ENCODE assay signal across 1 cellular context in the genomic region with DNA sequence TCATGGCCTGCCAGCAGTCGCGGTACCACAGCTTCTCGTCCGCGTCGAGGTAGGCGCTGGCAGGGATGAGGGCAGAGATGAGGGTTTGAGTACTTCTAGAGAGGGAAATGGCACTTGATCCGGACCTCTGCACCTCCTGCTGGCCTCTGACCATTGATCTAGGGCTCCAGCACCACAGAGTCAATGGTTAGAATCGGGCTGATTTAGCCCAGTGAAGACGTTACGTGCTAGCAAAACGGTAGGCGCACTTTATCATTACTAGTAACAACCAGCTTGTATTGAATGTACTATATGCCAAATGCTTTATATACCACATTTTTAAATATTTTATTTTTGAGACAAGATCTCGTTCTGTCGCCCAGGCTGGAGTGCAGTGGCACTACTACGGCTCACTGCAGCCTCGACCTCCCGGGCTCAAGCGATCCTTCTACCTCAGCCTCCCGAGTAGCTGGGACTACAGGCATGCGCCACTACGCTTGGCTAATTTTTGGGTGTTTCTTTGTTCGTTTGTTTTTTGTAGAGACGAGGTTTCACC.
TF ChIP-seq lines count a peak whose summit lies in the region.

No MANE protein-coding gene starts in this region.

TF ChIP-seq in HepG2, 621 proteins besides CTCF, POLR2A, EP300 and RAD21 (continued from another document and continues in another):
- TF ChIP-seq ATRX (CRISPR knock-in tag; IDR thresholded peaks at IDR 0.05; ENCODE audit: borderline replicate concordance), result 0 out of 2 replicates have a peak, but pooled peaks have one; percentile 31
- TF ChIP-seq ZNF605 (CRISPR knock-in tag; IDR thresholded peaks at IDR 0.05), result peak; percentile 72; the same call in 1 of the 2 replicates
- no peak for TF ChIP-seq KDM4B (CRISPR knock-in tag; IDR thresholded peaks at IDR 0.05)
- peak; percentile 66; the same call in 1 of the 2 replicates for TF ChIP-seq ZNF768 (CRISPR knock-in tag; IDR thresholded peaks at IDR 0.05)
- peak; percentile 63; the same call in 1 of the 2 replicates for TF ChIP-seq ZMYM2 (CRISPR knock-in tag; IDR thresholded peaks at IDR 0.05)
- TF ChIP-seq ZNF781 (CRISPR knock-in tag; IDR thresholded peaks at IDR 0.05; ENCODE audit: borderline replicate concordance, not compliant biosample characterization), result peak; percentile 21
- TF ChIP-seq ZNF34 (CRISPR knock-in tag; IDR thresholded peaks at IDR 0.05; ENCODE audit: borderline replicate concordance), result no peak
- no peak for TF ChIP-seq WIZ (CRISPR knock-in tag; IDR thresholded peaks at IDR 0.05)
- no peak for TF ChIP-seq BRD4 (CRISPR knock-in tag; IDR thresholded peaks at IDR 0.05)
- TF ChIP-seq, protein P1, sequence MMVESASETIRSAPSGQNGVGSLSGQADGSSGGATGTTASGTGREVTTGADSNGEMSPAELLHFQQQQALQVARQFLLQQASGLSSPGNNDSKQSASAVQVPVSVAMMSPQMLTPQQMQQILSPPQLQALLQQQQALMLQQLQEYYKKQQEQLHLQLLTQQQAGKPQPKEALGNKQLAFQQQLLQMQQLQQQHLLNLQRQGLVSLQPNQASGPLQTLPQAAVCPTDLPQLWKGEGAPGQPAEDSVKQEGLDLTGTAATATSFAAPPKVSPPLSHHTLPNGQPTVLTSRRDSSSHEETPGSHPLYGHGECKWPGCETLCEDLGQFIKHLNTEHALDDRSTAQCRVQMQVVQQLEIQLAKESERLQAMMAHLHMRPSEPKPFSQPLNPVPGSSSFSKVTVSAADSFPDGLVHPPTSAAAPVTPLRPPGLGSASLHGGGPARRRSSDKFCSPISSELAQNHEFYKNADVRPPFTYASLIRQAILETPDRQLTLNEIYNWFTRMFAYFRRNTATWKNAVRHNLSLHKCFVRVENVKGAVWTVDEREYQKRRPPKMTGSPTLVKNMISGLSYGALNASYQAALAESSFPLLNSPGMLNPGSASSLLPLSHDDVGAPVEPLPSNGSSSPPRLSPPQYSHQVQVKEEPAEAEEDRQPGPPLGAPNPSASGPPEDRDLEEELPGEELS (CRISPR knock-in tag; IDR thresholded peaks at IDR 0.05), result 0 out of 2 replicates have a peak, but pooled peaks have one; percentile 14
- no peak for TF ChIP-seq TAF15 (IDR thresholded peaks at IDR 0.05; ENCODE audit: low read depth, low read length, poor library complexity, severe bottlenecking)
- TF ChIP-seq ZNF180 (CRISPR knock-in tag; IDR thresholded peaks at IDR 0.05; ENCODE audit: borderline replicate concordance, low read depth), result no peak
- 0 out of 2 replicates have a peak, but pooled peaks have one; percentile 44 for TF ChIP-seq ZNF780A (CRISPR knock-in tag; IDR thresholded peaks at IDR 0.05)
- TF ChIP-seq PHF21A (CRISPR knock-in tag; IDR thresholded peaks at IDR 0.05), result no peak
- peak; percentile 1 for TF ChIP-seq RBM39 (IDR thresholded peaks at IDR 0.05; ENCODE audit: low read depth, low read length, poor library complexity, severe bottlenecking)
- TF ChIP-seq ZNF558 (CRISPR knock-in tag; IDR thresholded peaks at IDR 0.05; ENCODE audit: borderline replicate concordance), result no peak
- TF ChIP-seq, protein P2, sequence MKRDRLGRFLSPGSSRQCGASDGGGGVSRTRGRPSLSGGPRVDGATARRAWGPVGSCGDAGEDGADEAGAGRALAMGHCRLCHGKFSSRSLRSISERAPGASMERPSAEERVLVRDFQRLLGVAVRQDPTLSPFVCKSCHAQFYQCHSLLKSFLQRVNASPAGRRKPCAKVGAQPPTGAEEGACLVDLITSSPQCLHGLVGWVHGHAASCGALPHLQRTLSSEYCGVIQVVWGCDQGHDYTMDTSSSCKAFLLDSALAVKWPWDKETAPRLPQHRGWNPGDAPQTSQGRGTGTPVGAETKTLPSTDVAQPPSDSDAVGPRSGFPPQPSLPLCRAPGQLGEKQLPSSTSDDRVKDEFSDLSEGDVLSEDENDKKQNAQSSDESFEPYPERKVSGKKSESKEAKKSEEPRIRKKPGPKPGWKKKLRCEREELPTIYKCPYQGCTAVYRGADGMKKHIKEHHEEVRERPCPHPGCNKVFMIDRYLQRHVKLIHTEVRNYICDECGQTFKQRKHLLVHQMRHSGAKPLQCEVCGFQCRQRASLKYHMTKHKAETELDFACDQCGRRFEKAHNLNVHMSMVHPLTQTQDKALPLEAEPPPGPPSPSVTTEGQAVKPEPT (CRISPR knock-in tag; IDR thresholded peaks at IDR 0.05; ENCODE audit: low read depth), result no peak
- TF ChIP-seq ARNT (IDR thresholded peaks at IDR 0.05), result no peak
- TF ChIP-seq, protein P3, sequence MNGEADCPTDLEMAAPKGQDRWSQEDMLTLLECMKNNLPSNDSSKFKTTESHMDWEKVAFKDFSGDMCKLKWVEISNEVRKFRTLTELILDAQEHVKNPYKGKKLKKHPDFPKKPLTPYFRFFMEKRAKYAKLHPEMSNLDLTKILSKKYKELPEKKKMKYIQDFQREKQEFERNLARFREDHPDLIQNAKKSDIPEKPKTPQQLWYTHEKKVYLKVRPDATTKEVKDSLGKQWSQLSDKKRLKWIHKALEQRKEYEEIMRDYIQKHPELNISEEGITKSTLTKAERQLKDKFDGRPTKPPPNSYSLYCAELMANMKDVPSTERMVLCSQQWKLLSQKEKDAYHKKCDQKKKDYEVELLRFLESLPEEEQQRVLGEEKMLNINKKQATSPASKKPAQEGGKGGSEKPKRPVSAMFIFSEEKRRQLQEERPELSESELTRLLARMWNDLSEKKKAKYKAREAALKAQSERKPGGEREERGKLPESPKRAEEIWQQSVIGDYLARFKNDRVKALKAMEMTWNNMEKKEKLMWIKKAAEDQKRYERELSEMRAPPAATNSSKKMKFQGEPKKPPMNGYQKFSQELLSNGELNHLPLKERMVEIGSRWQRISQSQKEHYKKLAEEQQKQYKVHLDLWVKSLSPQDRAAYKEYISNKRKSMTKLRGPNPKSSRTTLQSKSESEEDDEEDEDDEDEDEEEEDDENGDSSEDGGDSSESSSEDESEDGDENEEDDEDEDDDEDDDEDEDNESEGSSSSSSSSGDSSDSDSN (CRISPR knock-in tag; IDR thresholded peaks at IDR 0.05), result no peak
- TF ChIP-seq, protein P4, sequence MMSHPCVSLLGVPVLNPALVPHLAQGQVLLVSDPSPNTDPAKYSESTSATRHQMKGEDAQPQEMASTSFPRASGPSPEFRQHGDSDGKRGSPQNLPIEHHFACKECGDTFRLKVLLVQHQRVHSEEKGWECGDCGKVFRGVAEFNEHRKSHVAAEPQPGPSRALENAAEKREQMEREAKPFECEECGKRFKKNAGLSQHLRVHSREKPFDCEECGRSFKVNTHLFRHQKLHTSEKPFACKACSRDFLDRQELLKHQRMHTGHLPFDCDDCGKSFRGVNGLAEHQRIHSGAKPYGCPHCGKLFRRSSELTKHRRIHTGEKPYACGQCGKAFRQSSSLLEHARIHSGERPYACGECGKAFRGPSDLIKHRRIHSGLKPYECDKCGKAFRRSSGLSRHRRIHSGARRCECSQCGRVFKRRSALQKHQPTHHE (CRISPR knock-in tag; IDR thresholded peaks at IDR 0.05; ENCODE audit: borderline replicate concordance), result no peak
- TF ChIP-seq, protein P5, sequence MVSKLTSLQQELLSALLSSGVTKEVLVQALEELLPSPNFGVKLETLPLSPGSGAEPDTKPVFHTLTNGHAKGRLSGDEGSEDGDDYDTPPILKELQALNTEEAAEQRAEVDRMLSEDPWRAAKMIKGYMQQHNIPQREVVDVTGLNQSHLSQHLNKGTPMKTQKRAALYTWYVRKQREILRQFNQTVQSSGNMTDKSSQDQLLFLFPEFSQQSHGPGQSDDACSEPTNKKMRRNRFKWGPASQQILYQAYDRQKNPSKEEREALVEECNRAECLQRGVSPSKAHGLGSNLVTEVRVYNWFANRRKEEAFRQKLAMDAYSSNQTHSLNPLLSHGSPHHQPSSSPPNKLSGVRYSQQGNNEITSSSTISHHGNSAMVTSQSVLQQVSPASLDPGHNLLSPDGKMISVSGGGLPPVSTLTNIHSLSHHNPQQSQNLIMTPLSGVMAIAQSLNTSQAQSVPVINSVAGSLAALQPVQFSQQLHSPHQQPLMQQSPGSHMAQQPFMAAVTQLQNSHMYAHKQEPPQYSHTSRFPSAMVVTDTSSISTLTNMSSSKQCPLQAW (CRISPR knock-in tag; IDR thresholded peaks at IDR 0.05), result peak; percentile 38; the same call in 1 of the 2 replicates
- TF ChIP-seq HDAC1 (CRISPR knock-in tag; IDR thresholded peaks at IDR 0.05), result peak; percentile 91
- no peak for TF ChIP-seq ZNF766 (CRISPR knock-in tag; IDR thresholded peaks at IDR 0.05; ENCODE audit: borderline replicate concordance)
- TF ChIP-seq ZNF232 (CRISPR knock-in tag; IDR thresholded peaks at IDR 0.05; ENCODE audit: borderline replicate concordance), result 0 out of 2 replicates have a peak, but pooled peaks have one; percentile 23
- no peak for TF ChIP-seq ZNF124 (CRISPR knock-in tag; IDR thresholded peaks at IDR 0.05)
- TF ChIP-seq, protein P6, sequence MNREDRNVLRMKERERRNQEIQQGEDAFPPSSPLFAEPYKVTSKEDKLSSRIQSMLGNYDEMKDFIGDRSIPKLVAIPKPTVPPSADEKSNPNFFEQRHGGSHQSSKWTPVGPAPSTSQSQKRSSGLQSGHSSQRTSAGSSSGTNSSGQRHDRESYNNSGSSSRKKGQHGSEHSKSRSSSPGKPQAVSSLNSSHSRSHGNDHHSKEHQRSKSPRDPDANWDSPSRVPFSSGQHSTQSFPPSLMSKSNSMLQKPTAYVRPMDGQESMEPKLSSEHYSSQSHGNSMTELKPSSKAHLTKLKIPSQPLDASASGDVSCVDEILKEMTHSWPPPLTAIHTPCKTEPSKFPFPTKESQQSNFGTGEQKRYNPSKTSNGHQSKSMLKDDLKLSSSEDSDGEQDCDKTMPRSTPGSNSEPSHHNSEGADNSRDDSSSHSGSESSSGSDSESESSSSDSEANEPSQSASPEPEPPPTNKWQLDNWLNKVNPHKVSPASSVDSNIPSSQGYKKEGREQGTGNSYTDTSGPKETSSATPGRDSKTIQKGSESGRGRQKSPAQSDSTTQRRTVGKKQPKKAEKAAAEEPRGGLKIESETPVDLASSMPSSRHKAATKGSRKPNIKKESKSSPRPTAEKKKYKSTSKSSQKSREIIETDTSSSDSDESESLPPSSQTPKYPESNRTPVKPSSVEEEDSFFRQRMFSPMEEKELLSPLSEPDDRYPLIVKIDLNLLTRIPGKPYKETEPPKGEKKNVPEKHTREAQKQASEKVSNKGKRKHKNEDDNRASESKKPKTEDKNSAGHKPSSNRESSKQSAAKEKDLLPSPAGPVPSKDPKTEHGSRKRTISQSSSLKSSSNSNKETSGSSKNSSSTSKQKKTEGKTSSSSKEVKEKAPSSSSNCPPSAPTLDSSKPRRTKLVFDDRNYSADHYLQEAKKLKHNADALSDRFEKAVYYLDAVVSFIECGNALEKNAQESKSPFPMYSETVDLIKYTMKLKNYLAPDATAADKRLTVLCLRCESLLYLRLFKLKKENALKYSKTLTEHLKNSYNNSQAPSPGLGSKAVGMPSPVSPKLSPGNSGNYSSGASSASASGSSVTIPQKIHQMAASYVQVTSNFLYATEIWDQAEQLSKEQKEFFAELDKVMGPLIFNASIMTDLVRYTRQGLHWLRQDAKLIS (CRISPR knock-in tag; IDR thresholded peaks at IDR 0.05), result no peak
- TF ChIP-seq SP5 (CRISPR knock-in tag; IDR thresholded peaks at IDR 0.05; ENCODE audit: borderline replicate concordance, low read depth), result no peak
- TF ChIP-seq SMAD1 (CRISPR knock-in tag; IDR thresholded peaks at IDR 0.05; ENCODE audit: borderline replicate concordance, low read depth), result peak; percentile 62; the same call in 1 of the 2 replicates
- peak; percentile 79; the same call in 1 of the 2 replicates for TF ChIP-seq CHCHD3 (CRISPR knock-in tag; IDR thresholded peaks at IDR 0.05)
- peak; percentile 36; the same call in 1 of the 2 replicates for TF ChIP-seq SALL1 (CRISPR knock-in tag; IDR thresholded peaks at IDR 0.05)
- peak; percentile 45; the same call in 1 of the 2 replicates for TF ChIP-seq MZF1 (CRISPR knock-in tag; IDR thresholded peaks at IDR 0.05; ENCODE audit: borderline replicate concordance)
- TF ChIP-seq ZNF263 (CRISPR knock-in tag; IDR thresholded peaks at IDR 0.05), result peak; percentile 48; the same call in 1 of the 2 replicates
- TF ChIP-seq ZNF619 (CRISPR knock-in tag; IDR thresholded peaks at IDR 0.05), result 0 out of 2 replicates have a peak, but pooled peaks have one; percentile 46
- TF ChIP-seq ZMAT3 (CRISPR knock-in tag; conservative IDR thresholded peaks at IDR 0.05), result no peak
- TF ChIP-seq, protein P7, sequence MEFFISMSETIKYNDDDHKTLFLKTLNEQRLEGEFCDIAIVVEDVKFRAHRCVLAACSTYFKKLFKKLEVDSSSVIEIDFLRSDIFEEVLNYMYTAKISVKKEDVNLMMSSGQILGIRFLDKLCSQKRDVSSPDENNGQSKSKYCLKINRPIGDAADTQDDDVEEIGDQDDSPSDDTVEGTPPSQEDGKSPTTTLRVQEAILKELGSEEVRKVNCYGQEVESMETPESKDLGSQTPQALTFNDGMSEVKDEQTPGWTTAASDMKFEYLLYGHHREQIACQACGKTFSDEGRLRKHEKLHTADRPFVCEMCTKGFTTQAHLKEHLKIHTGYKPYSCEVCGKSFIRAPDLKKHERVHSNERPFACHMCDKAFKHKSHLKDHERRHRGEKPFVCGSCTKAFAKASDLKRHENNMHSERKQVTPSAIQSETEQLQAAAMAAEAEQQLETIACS (CRISPR knock-in tag; IDR thresholded peaks at IDR 0.05), result no peak
- no peak for TF ChIP-seq ZNF773 (CRISPR knock-in tag; IDR thresholded peaks at IDR 0.05; ENCODE audit: borderline replicate concordance)
- TF ChIP-seq, protein P8, sequence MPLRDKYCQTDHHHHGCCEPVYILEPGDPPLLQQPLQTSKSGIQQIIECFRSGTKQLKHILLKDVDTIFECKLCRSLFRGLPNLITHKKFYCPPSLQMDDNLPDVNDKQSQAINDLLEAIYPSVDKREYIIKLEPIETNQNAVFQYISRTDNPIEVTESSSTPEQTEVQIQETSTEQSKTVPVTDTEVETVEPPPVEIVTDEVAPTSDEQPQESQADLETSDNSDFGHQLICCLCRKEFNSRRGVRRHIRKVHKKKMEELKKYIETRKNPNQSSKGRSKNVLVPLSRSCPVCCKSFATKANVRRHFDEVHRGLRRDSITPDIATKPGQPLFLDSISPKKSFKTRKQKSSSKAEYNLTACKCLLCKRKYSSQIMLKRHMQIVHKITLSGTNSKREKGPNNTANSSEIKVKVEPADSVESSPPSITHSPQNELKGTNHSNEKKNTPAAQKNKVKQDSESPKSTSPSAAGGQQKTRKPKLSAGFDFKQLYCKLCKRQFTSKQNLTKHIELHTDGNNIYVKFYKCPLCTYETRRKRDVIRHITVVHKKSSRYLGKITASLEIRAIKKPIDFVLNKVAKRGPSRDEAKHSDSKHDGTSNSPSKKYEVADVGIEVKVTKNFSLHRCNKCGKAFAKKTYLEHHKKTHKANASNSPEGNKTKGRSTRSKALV (CRISPR knock-in tag; IDR thresholded peaks at IDR 0.05), result no peak; the same call in 1 of the 2 replicates
- TF ChIP-seq ZFP36 (IDR thresholded peaks at IDR 0.05; ENCODE audit: borderline replicate concordance, low read depth, low read length, partially characterized antibody), result no peak
- TF ChIP-seq SYNCRIP (IDR thresholded peaks at IDR 0.05; ENCODE audit: insufficient read depth, low read depth, low read length), result no peak
- 0 out of 2 replicates have a peak, but pooled peaks have one; percentile 16 for TF ChIP-seq PAX8 (CRISPR knock-in tag; IDR thresholded peaks at IDR 0.05; ENCODE audit: borderline replicate concordance)
